In the genomic region with DNA sequence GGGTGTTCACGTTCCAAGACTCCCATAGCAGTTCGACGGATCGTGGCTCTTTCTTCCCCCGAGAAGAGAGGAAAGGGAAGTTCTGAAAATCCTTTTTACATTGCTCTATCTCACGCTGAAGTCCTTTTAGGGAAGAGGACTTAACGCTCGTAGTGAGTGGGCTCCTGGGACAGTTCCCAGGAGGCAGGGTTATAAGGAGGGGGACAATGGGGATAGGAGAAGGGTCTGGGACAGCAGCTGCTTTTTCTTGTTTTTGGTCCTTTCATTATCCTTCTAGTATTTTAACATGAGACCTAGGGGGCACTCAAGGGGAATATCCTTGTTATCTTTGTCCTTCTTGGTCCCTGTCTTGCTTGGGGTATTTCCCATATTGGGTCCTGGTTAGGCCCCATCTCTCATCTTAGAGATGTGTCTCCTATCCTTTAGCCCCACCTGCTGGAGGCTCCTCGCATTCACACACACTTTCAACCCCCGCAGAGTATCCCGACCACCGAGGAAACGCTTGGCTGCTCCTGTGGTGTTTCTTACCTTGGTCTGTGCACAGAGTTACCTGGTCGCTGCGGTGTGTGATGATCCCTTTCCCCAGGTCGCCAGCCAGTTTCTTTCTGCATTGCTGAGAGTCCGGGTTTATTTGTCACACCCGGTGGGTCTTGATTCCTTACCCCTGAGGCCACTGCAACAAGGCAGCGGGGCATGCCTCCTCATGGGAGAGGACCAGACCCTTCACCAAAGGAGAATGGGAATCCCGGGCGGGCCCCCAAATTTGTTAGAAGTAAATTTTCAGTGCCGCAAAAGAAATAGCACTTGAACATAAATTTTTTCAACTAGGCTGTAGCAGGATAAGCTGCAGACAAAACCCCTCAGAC, we compare ENCODE assay signal across 9 cellular contexts. TPM values are rescaled to one million over a fixed set of nuclear protein-coding genes. Genes with fewer than 3 reads are reported as not detected.
A peak's percentile ranks its signal among the peaks of the same experiment; 100 is the strongest.
DNase-seq lines count a peak whose midpoint lies in the region; ATAC-seq and TF ChIP-seq lines count a peak whose summit lies in the region.
"Had no signal": no experiment of that assay in that cellular context is flagged by ENCODE, and none has a peak within 500 bp of the region (broad histone marks: within the 10 kb centered on the region; RNA-seq: fewer than 3 reads in every experiment).

No MANE protein-coding gene starts in this region.

- DNase-seq in CD14-positive monocyte (ENCODE audit: low spot score) (peak; percentile 53), activated T-cell treated with anti-CD3 and anti-CD28 coated beads for 24 hours (ENCODE audit: low read depth) (peak; percentile 41), fibroblast of mammary gland (ENCODE audit: low read depth) (peak; percentile 65), neuronal stem cell (ENCODE audit: low spot score) (peak; percentile 62), testis (peak; percentile 68)

- H3K36me3 Mint-ChIP-seq in CD14-positive monocyte: peaks cover 19 to 33% of the 10 kb centered on the region in 2 donors

- TF ChIP-seq POLR2A in testis (IDR thresholded peaks at IDR 0.05): no peak

- no peak overlapping the region for H3K4me2 ChIP-seq in OCI-LY1 (ENCODE audit: low read length)
- H3K4me2 ChIP-seq in neuronal stem cell (ENCODE audit: insufficient read depth, low read length, poor library complexity, severe bottlenecking): no peak overlapping the region

- H3K4ac ChIP-seq in neuronal stem cell (ENCODE audit: low read length): no peak overlapping the region

- intact Hi-C loops in CD14-positive monocyte (cut with micrococcal nuclease): loop anchor here in 1 of 2 donors (2.0 to 5.0 kb wide), 2 partner anchors 65 to 257 kb away; no protein-coding TSS in a partner anchor
- intact Hi-C loops in testis (cut with DNase I; ENCODE audit: low total_unique reads): no loop called here

- peak overlapping the region in 1 of 2 donors; percentile 13 for H3K4me3 Mint-ChIP-seq in CD14-positive monocyte
- H3K4me3 Mint-ChIP-seq: T-helper 1 cell treated with Interleukin-12 subunit alpha and Interleukin-12 subunit beta and Interleukin-4 antibody, amounts not matched to agents 30 μg/mL and 1 μg/mL, for 36 hours had no signal

- no peak overlapping the region for H2BK15ac ChIP-seq in neuronal stem cell (ENCODE audit: low read length)

- H2AFZ ChIP-seq in OCI-LY1 (ENCODE audit: low read length): no peak overlapping the region
- H2AFZ ChIP-seq in neuronal stem cell (ENCODE audit: low read length): no peak overlapping the region

- peaks cover 6% of the 10 kb centered on the region; the same call in 1 of the 2 replicates for H3K36me3 ChIP-seq in OCI-LY1 (ENCODE audit: insufficient read depth, low read length)
- H3K36me3 ChIP-seq in neuronal stem cell (replicated peaks in 1 of 2; ENCODE audit: control insufficient read depth in 2 of 2, insufficient read depth in 2 of 2, low read length in 2 of 2): peaks cover 4 to 39% of the 10 kb centered on the region in 2 donors
- no peaks in the 10 kb centered on the region for H3K36me3 ChIP-seq in testis (ENCODE audit: low read depth, missing control alignments)

- no CpG with 5 or more reads among the region's 22 CpGs for WGBS in neuronal stem cell (ENCODE audit: extremely low coverage in 2 of 2, insufficient read length in 2 of 2, insufficient replicate concordance in 1 of 2), 2 donors
- 65 to 72% methylated on average over 22 of the region's 22 CpGs for WGBS in testis, 2 donors

- H3K14ac ChIP-seq in neuronal stem cell (ENCODE audit: low read length): no peak overlapping the region

- H3K9ac ChIP-seq in OCI-LY1 (ENCODE audit: low read length) (no peak overlapping the region), neuronal stem cell (ENCODE audit: low read depth, low read length, poor library complexity) (no peak overlapping the region)

- peaks cover 7% of the 10 kb centered on the region for H3K4me1 ChIP-seq in OCI-LY1 (ENCODE audit: insufficient read depth, low read length, severe bottlenecking)
- no peaks in the 10 kb centered on the region for H3K4me1 ChIP-seq in neuronal stem cell (ENCODE audit: control insufficient read depth in 2 of 2, insufficient read depth in 1 of 2, low read depth in 1 of 2, low read length in 2 of 2)
- H3K4me1 ChIP-seq in testis: peaks cover 8% of the 10 kb centered on the region

- no peaks in the 10 kb centered on the region for H3K79me2 ChIP-seq in OCI-LY1 (ENCODE audit: insufficient read depth, low read length)

- H2BK5ac ChIP-seq in neuronal stem cell (ENCODE audit: low read length): no peak overlapping the region

- peak overlapping the region in 4 of 7 donors; percentile 55 to 75 (median 58) for H3K27ac Mint-ChIP-seq in CD14-positive monocyte
- H3K27ac Mint-ChIP-seq: T-helper 1 cell treated with Interleukin-12 subunit alpha and Interleukin-12 subunit beta and Interleukin-4 antibody, amounts not matched to agents 30 μg/mL and 1 μg/mL, for 36 hours had no signal

- H3K9me3 ChIP-seq in OCI-LY1 (ENCODE audit: low read length): no peaks in the 10 kb centered on the region
- H3K9me3 ChIP-seq in neuronal stem cell (replicated peaks in 1 of 2; ENCODE audit: control insufficient read depth in 2 of 2, insufficient read depth in 1 of 2, low read depth in 1 of 2, low read length in 2 of 2): no peaks in the 10 kb centered on the region
- H3K9me3 ChIP-seq in testis: no peaks in the 10 kb centered on the region

- H3K9me3 Mint-ChIP-seq in CD14-positive monocyte: no peaks in the 10 kb centered on the region
- H3K9me3 Mint-ChIP-seq: T-helper 1 cell treated with Interleukin-12 subunit alpha and Interleukin-12 subunit beta and Interleukin-4 antibody, amounts not matched to agents 30 μg/mL and 1 μg/mL, for 36 hours had no signal

- TF ChIP-seq CTCF in CD14-positive monocyte (IDR thresholded peaks at IDR 0.05) (peak; percentile 76), OCI-LY1 (IDR thresholded peaks at IDR 0.05; ENCODE audit: low read length) (peak; percentile 83), fibroblast of mammary gland (conservative IDR thresholded peaks at IDR 0.05; ENCODE audit: control insufficient read depth, insufficient read depth, low read depth, low read length) (peak; percentile 77), testis (IDR thresholded peaks at IDR 0.05) (peak; percentile 23 to 64 (median 38))

- no peaks in the 10 kb centered on the region for H3K9me2 ChIP-seq in OCI-LY1 (ENCODE audit: low read depth, low read length)

- H3K27me3 ChIP-seq in OCI-LY1 (ENCODE audit: insufficient read depth, low read length) (no peaks in the 10 kb centered on the region), neuronal stem cell (ENCODE audit: control insufficient read depth in 3 of 3, insufficient read depth in 3 of 3, low read depth in 1 of 3, low read length in 3 of 3) (no peaks in the 10 kb centered on the region), testis (no peaks in the 10 kb centered on the region)

- no peak overlapping the region for H3K18ac ChIP-seq in neuronal stem cell (ENCODE audit: low read length)

- H3K27ac ChIP-seq in OCI-LY1 (ENCODE audit: low read depth, low read length, poor library complexity, severe bottlenecking) (no peak overlapping the region), neuronal stem cell (replicated peaks; ENCODE audit: low read length) (no peak overlapping the region), testis (no peak overlapping the region)

- H2BK120ac ChIP-seq in neuronal stem cell (ENCODE audit: low read depth, low read length): no peak overlapping the region

- ATAC-seq in GM19043 (IDR thresholded peaks at IDR 0.05; ENCODE audit: low read depth, unreplicated experiment): peak; percentile 95
- peak; percentile 89 for ATAC-seq in HG03432 (IDR thresholded peaks at IDR 0.05; ENCODE audit: unreplicated experiment)

- H2AK5ac ChIP-seq in neuronal stem cell (ENCODE audit: low read depth, low read length): no peak overlapping the region

- no peak overlapping the region for H4K8ac ChIP-seq in neuronal stem cell (ENCODE audit: low read depth, low read length)

- H3K4me1 Mint-ChIP-seq in CD14-positive monocyte: peaks cover 18% of the 10 kb centered on the region

- H2BK12ac ChIP-seq in neuronal stem cell (ENCODE audit: low read length): no peak overlapping the region

- H3K27me3 Mint-ChIP-seq in CD14-positive monocyte (ENCODE audit: low read depth in 3 of 3): no peaks in the 10 kb centered on the region

- H4K91ac ChIP-seq in neuronal stem cell (ENCODE audit: low read depth, low read length, poor library complexity): no peak overlapping the region

- H3F3A ChIP-seq in OCI-LY1 (ENCODE audit: insufficient read depth, low read length): no peaks in the 10 kb centered on the region

- H3K4me3 ChIP-seq in OCI-LY1 (ENCODE audit: low read depth, low read length, poor library complexity, severe bottlenecking): no peak overlapping the region
- H3K4me3 ChIP-seq in fibroblast of mammary gland (ENCODE audit: control insufficient read depth, low read depth, low read length): no peak overlapping the region
- no peak overlapping the region for H3K4me3 ChIP-seq in neuronal stem cell (ENCODE audit: low read length in 2 of 2)
- H3K4me3 ChIP-seq in testis: no peak overlapping the region

- H3K23ac ChIP-seq in neuronal stem cell (ENCODE audit: low read depth, low read length, poor library complexity): no peak overlapping the region

- no peaks in the 10 kb centered on the region for H3K79me1 ChIP-seq in neuronal stem cell (ENCODE audit: low read depth, low read length)

- H4K20me1 ChIP-seq in OCI-LY1 (ENCODE audit: insufficient read depth, low read length): no peaks in the 10 kb centered on the region

RNA-seq across cellular contexts. Expression of a gene that starts 29.7 kb away (rescaled TPM):
- polyA plus RNA-seq in CD14-positive monocyte: 10 to 100 TPM; 22.7 to 25.3 TPM
- polyA plus RNA-seq in neuronal stem cell (2013, experiment 1 of 2): 30.3 TPM
- polyA plus RNA-seq in neuronal stem cell (2013, experiment 2 of 2): 30.5 TPM
- total RNA-seq in testis: 100 to 1,000 TPM; 103 to 132 TPM
- 289 TPM for polyA plus RNA-seq in testis (ENCODE audit: insufficient read depth, low read depth, low replicate concordance)

Comparison
In these comparisons a context has a peak if more than half of its experiments do, and no peak if none do; other contexts are left out.
1. RNA of a gene that starts 29.7 kb away (polyA plus RNA-seq): 289 TPM in testis (single experiment); 22.7 to 25.3 TPM in CD14-positive monocyte; every median in the first group is over 10 times any median in the second.
2. Peak in every context shown above with its lines, with median percentiles within 50 percentile points of each other: DNase-seq and CTCF ChIP-seq.